In the genomic region with DNA sequence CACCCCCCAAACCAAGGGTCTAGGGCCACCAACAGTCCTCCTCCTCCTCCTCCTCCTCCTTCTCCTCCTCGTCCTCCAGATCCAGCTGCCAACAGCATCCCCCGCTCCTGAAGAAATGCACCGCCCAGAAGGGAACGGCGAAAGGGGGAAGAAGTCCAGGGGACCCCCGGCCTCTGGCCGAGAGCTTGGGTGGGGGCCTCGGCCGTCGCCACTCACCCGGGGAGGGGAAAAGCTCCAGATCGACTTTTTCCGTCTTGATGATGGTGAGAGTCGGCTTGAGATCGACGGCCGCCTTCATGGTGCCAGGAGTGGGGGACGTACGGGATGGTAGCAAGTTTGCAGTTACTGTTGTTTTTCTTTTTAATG, we compare ENCODE assay signal across 8 cellular contexts.
DNase-seq lines count a peak whose midpoint lies in the region; ATAC-seq and FAIRE-seq lines count a peak whose summit lies in the region.

No MANE protein-coding gene starts in this region.

- intact Hi-C loops in activated T-helper 2 cell treated with anti-CD3 and anti-CD28 coated beads, Interferon-gamma antibody, Interleukin-2, Interleukin-4, amounts not matched to agents 10 μg/mL and 5 μg/mL and 100 μg/mL, durations not matched to agents 14 hours and 24 hours and 36 hours (cut with micrococcal nuclease) = loop anchor here (1.0 to 10.0 kb wide), 9 partner anchors 17 to 469 kb away; no protein-coding TSS in a partner anchor
- intact Hi-C loops in left ventricle myocardium superior (cut with micrococcal nuclease) = no loop called here

- peak overlapping the region; percentile 83 to 87 (median 84) for H3K4me3 ChIP-seq in skeletal muscle tissue (ENCODE audit: low read length in 3 of 3)

- H3K9ac ChIP-seq in skeletal muscle tissue (ENCODE audit: low read depth in 1 of 3, low read length in 3 of 3) = peak overlapping the region; percentile 71 to 87 (median 85)

- peak in 1 of 2 donors; percentile 1 for ATAC-seq in activated T-cell treated with anti-CD3 and anti-CD28 coated beads, Interleukin-2, amount 50 U/mL, for 4 hours
- ATAC-seq in left ventricle myocardium superior (peak; percentile 9), HG02840 (IDR thresholded peaks at IDR 0.05; ENCODE audit: low FRiP score, unreplicated experiment) (no peak), GM18519 (IDR thresholded peaks at IDR 0.05; ENCODE audit: low FRiP score, unreplicated experiment) (no peak)

- FAIRE-seq in urothelium cell line (lab: Jason Lieb, UNC) = no peak

- DNase-seq in activated T-cell treated with anti-CD3 and anti-CD28 coated beads, Interleukin-2, amount 50 U/mL, for 4 hours = no peak
- no peak for DNase-seq in activated T-cell treated with anti-CD3 and anti-CD28 coated beads, Interleukin-2, amount 50 U/mL, for 1 hour
- DNase-seq in activated T-helper 2 cell treated with anti-CD3 and anti-CD28 coated beads, Interferon-gamma antibody, Interleukin-2, Interleukin-4, amounts not matched to agents 10 μg/mL and 5 μg/mL and 100 μg/mL, durations not matched to agents 14 hours and 24 hours and 36 hours (ENCODE audit: low spot score) = no peak
- peak; percentile 47 for DNase-seq in left ventricle myocardium superior
- no peak for DNase-seq in urothelium cell line (ENCODE audit: low spot score)

- H3K27ac Mint-ChIP-seq in activated T-helper 2 cell treated with anti-CD3 and anti-CD28 coated beads, Interferon-gamma antibody, Interleukin-2, Interleukin-4, amounts not matched to agents 10 μg/mL and 5 μg/mL and 100 μg/mL, durations not matched to agents 14 hours and 24 hours and 36 hours = peak overlapping the region; percentile 90

- peaks cover 60% of the 10 kb centered on the region for H3K4me1 Mint-ChIP-seq in activated T-cell treated with anti-CD3 and anti-CD28 coated beads, Interleukin-2, amount 50 U/mL, for 4 hours (ENCODE audit: low read depth)
- H3K4me1 Mint-ChIP-seq in activated T-helper 2 cell treated with anti-CD3 and anti-CD28 coated beads, Interferon-gamma antibody, Interleukin-2, Interleukin-4, amounts not matched to agents 10 μg/mL and 5 μg/mL and 100 μg/mL, durations not matched to agents 14 hours and 24 hours and 36 hours (ENCODE audit: low read depth) = peaks cover 51% of the 10 kb centered on the region

- H3K36me3 ChIP-seq in skeletal muscle tissue (ENCODE audit: control insufficient read depth in 3 of 3, insufficient read depth in 3 of 3, low read length in 3 of 3) = no peaks in the 10 kb centered on the region

- no peaks in the 10 kb centered on the region for H3K27me3 Mint-ChIP-seq in activated T-cell treated with anti-CD3 and anti-CD28 coated beads, Interleukin-2, amount 50 U/mL, for 4 hours (ENCODE audit: low read depth)
- no peaks in the 10 kb centered on the region for H3K27me3 Mint-ChIP-seq in activated T-helper 2 cell treated with anti-CD3 and anti-CD28 coated beads, Interferon-gamma antibody, Interleukin-2, Interleukin-4, amounts not matched to agents 10 μg/mL and 5 μg/mL and 100 μg/mL, durations not matched to agents 14 hours and 24 hours and 36 hours (ENCODE audit: low read depth)

- H3K9me3 ChIP-seq in skeletal muscle tissue (ENCODE audit: control insufficient read depth in 3 of 3, low read length in 3 of 3) = no peaks in the 10 kb centered on the region

- H3K9me3 Mint-ChIP-seq in activated T-cell treated with anti-CD3 and anti-CD28 coated beads, Interleukin-2, amount 50 U/mL, for 4 hours = no peaks in the 10 kb centered on the region
- no peaks in the 10 kb centered on the region for H3K9me3 Mint-ChIP-seq in activated T-helper 2 cell treated with anti-CD3 and anti-CD28 coated beads, Interferon-gamma antibody, Interleukin-2, Interleukin-4, amounts not matched to agents 10 μg/mL and 5 μg/mL and 100 μg/mL, durations not matched to agents 14 hours and 24 hours and 36 hours

- H3K4me1 ChIP-seq in skeletal muscle tissue (ENCODE audit: control insufficient read depth in 3 of 3, insufficient read depth in 3 of 3, low read length in 3 of 3) = peaks cover 16 to 35% (median 17%) of the 10 kb centered on the region in 3 donors

- peak overlapping the region; percentile 97 for H3K4me3 Mint-ChIP-seq in activated T-cell treated with anti-CD3 and anti-CD28 coated beads, Interleukin-2, amount 50 U/mL, for 4 hours
- peak overlapping the region; percentile 97 for H3K4me3 Mint-ChIP-seq in activated T-helper 2 cell treated with anti-CD3 and anti-CD28 coated beads, Interferon-gamma antibody, Interleukin-2, Interleukin-4, amounts not matched to agents 10 μg/mL and 5 μg/mL and 100 μg/mL, durations not matched to agents 14 hours and 24 hours and 36 hours (ENCODE audit: low read depth)

- H3K27me3 ChIP-seq in skeletal muscle tissue (ENCODE audit: control insufficient read depth in 3 of 3, insufficient read depth in 3 of 3, low read length in 3 of 3) = no peaks in the 10 kb centered on the region

- peaks cover 28% of the 10 kb centered on the region for H3K36me3 Mint-ChIP-seq in activated T-cell treated with anti-CD3 and anti-CD28 coated beads, Interleukin-2, amount 50 U/mL, for 4 hours (ENCODE audit: insufficient read depth)
- peaks cover 55% of the 10 kb centered on the region for H3K36me3 Mint-ChIP-seq in activated T-helper 2 cell treated with anti-CD3 and anti-CD28 coated beads, Interferon-gamma antibody, Interleukin-2, Interleukin-4, amounts not matched to agents 10 μg/mL and 5 μg/mL and 100 μg/mL, durations not matched to agents 14 hours and 24 hours and 36 hours (ENCODE audit: low read depth)

- H3K27ac ChIP-seq in skeletal muscle tissue (ENCODE audit: low read depth, low read length) = peak overlapping the region; percentile 90
